Comparison of ENCODE assay signal across 9 cellular contexts in the genomic region with DNA sequence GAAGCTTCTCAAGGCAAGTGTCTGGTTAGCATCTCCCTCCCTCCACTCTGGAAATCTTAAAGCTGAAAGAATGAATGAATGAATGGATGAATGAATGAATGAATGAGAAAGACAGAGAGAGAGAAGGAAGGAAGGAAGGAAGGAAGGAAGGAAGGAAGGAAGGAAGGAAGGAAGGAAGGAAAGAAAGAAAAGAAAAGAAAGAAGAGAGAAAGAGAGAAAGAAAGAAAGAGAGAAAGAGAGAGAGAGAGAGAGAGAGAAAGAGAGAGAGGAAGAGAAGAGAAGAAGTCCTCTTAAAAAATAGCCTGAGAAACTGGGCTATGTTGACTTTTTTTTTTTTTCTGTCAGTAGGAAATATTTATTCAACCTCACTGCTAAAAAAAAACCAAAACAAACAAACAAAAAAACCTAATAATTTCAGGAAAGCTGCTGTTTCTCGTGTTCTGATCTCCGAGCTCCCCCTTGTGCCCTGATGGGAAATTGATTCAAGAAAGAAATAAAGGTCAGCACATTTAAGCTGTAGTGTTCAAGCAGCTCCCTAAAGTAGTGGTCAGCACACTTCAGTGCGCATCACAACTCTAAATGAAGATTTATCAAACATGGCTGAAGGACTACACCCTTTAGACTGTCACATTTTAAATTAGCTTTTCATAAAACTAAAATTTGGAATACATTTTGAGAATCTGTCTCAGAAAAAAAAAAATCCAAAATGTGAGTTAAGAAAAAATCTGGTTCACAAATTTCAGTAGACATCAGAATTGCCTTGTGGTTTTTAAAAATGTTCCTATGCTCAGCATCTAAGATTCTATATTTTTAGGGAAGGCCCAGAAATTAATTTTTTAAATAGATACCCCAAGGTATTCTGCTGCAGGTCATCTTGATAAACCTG.
DNase-seq lines count a peak whose midpoint lies in the region; ATAC-seq and TF ChIP-seq lines count a peak whose summit lies in the region.
"Had no signal": no experiment of that assay in that cellular context is flagged by ENCODE, and none has a peak within 500 bp of the region (broad histone marks: within the 10 kb centered on the region; RNA-seq: fewer than 3 reads in every experiment).

No MANE protein-coding gene starts in this region.

- intact Hi-C loops in heart right ventricle (cut with DNase I) = loop anchor here in 8 of 10 donors (5.0 to 10.0 kb wide), 3 partner anchors 1010 to 1020 kb away; no protein-coding TSS in a partner anchor
- intact Hi-C loops in CD4-positive, alpha-beta T cell (cut with DNase I, micrococcal nuclease) = no loop called here
- intact Hi-C loops in left cardiac atrium (cut with DNase I) = loop anchor here (5.0 to 10.0 kb wide), 2 partner anchors 1013 to 1020 kb away; no protein-coding TSS in a partner anchor

- H3K36me3 ChIP-seq in heart right ventricle = peaks cover 0 to 34% (median 0%) of the 10 kb centered on the region in 9 donors
- H3K36me3 ChIP-seq in right atrium auricular region = no peaks in the 10 kb centered on the region

- no peaks in the 10 kb centered on the region for H3K27me3 Mint-ChIP-seq in type B pancreatic cell
- H3K27me3 Mint-ChIP-seq in CD4-positive, alpha-beta T cell = no peaks in the 10 kb centered on the region

- no peak overlapping the region for H3K4me3 Mint-ChIP-seq in type B pancreatic cell
- H3K4me3 Mint-ChIP-seq in CD4-positive, alpha-beta T cell = no peak overlapping the region
- H3K4me3 Mint-ChIP-seq: central memory CD8-positive, alpha-beta T cell had no signal

- no peaks in the 10 kb centered on the region for H3K27me3 ChIP-seq in heart right ventricle
- H3K27me3 ChIP-seq in right atrium auricular region = no peaks in the 10 kb centered on the region
- no peaks in the 10 kb centered on the region for H3K27me3 ChIP-seq in CD4-positive, alpha-beta T cell (ENCODE audit: control insufficient read depth, insufficient read depth, low read length)

- CTCF ChIA-PET in RWPE1 (lab: Yijun Ruan, JAX) = interaction anchor here (0.6 to 0.7 kb wide), 4 partner anchors 245 to 1680 kb away, joined by 3 to 7 read pairs (median 4); no protein-coding TSS in a partner anchor
- CTCF ChIA-PET in CD4-positive, alpha-beta T cell (lab: Charles Lee) = interaction anchor here (0.5 kb wide), 1 partner anchor 275 kb away, joined by 3 read pairs; no protein-coding TSS in a partner anchor

- H3K4me1 Mint-ChIP-seq in type B pancreatic cell (ENCODE audit: unreplicated experiment) = no peaks in the 10 kb centered on the region
- no peaks in the 10 kb centered on the region for H3K4me1 Mint-ChIP-seq in CD4-positive, alpha-beta T cell (ENCODE audit: low read depth)
- H3K4me1 Mint-ChIP-seq: central memory CD8-positive, alpha-beta T cell had no signal

- DNase-seq in heart right ventricle (no peak), right atrium auricular region (ENCODE audit: low spot score) (no peak), RWPE1 (ENCODE audit: low spot score) (no peak), glomerular visceral epithelial cell (ENCODE audit: extremely low spot score) (peak; percentile 21), type B pancreatic cell (ENCODE audit: extremely low spot score, unreplicated experiment) (no peak), left cardiac atrium (no peak)
- DNase-seq in CD4-positive, alpha-beta T cell = no peak

- no peak overlapping the region for H3K27ac ChIP-seq in heart right ventricle
- no peak overlapping the region for H3K27ac ChIP-seq in right atrium auricular region
- H3K27ac ChIP-seq in RWPE1 = no peak overlapping the region
- no peak overlapping the region for H3K27ac ChIP-seq in CD4-positive, alpha-beta T cell (ENCODE audit: low read depth, low read length)

- no peaks in the 10 kb centered on the region for H3K9me3 Mint-ChIP-seq in type B pancreatic cell
- no peaks in the 10 kb centered on the region for H3K9me3 Mint-ChIP-seq in CD4-positive, alpha-beta T cell
- H3K9me3 Mint-ChIP-seq: central memory CD8-positive, alpha-beta T cell had no signal

- no peaks in the 10 kb centered on the region for H3K4me1 ChIP-seq in heart right ventricle
- H3K4me1 ChIP-seq in right atrium auricular region = no peaks in the 10 kb centered on the region

- POLR2A ChIA-PET in RWPE1 (lab: Yijun Ruan, JAX; ENCODE audit: low non-redundant PET) = no interaction called here
- POLR2A ChIA-PET in CD4-positive, alpha-beta T cell (lab: Charles Lee) = no interaction called here

- ATAC-seq in heart right ventricle (no peak), HG03097 (IDR thresholded peaks at IDR 0.05; ENCODE audit: low FRiP score, unreplicated experiment) (peak; percentile 65), left cardiac atrium (no peak)
- ATAC-seq in CD4-positive, alpha-beta T cell (ENCODE audit: poor library complexity) = no peak

- H3K9me3 ChIP-seq in heart right ventricle (no peaks in the 10 kb centered on the region), right atrium auricular region (no peaks in the 10 kb centered on the region)
- H3K9me3 ChIP-seq in CD4-positive, alpha-beta T cell (ENCODE audit: control insufficient read depth, low read length) = no peaks in the 10 kb centered on the region

- no peak overlapping the region for H3K27ac Mint-ChIP-seq in type B pancreatic cell
- no peak overlapping the region for H3K27ac Mint-ChIP-seq in CD4-positive, alpha-beta T cell

- peaks cover 5% of the 10 kb centered on the region for H3K36me3 Mint-ChIP-seq in type B pancreatic cell
- no peaks in the 10 kb centered on the region for H3K36me3 Mint-ChIP-seq in CD4-positive, alpha-beta T cell (ENCODE audit: low read depth)

- H3K4me3 ChIP-seq in heart right ventricle = no peak overlapping the region
- H3K4me3 ChIP-seq in right atrium auricular region = no peak overlapping the region

- WGBS in heart right ventricle, 2 donors = 44 to 49% methylated on average over 3 of the region's 3 CpGs

- TF ChIP-seq CTCF in heart right ventricle (IDR thresholded peaks at IDR 0.05) (peak in 8 of 9 donors; percentile 17 to 62 (median 57)), right atrium auricular region (IDR thresholded peaks at IDR 0.05) (peak in 1 of 2 donors; percentile 65), RWPE1 (conservative IDR thresholded peaks at IDR 0.05; ENCODE audit: low read depth) (peak; percentile 63), type B pancreatic cell (conservative IDR thresholded peaks at IDR 0.05) (peak; percentile 79)
- no peak for TF ChIP-seq CTCF in CD4-positive, alpha-beta T cell (IDR thresholded peaks at IDR 0.05)

Comparison
In these comparisons a context has a peak if more than half of its experiments do, and no peak if none do; other contexts are left out.
1. intact Hi-C loops: an anchor here in heart right ventricle (5.0 to 10.0 kb wide) and left cardiac atrium (5.0 to 10.0 kb wide); none called in CD4-positive, alpha-beta T cell.